In the genomic region with DNA sequence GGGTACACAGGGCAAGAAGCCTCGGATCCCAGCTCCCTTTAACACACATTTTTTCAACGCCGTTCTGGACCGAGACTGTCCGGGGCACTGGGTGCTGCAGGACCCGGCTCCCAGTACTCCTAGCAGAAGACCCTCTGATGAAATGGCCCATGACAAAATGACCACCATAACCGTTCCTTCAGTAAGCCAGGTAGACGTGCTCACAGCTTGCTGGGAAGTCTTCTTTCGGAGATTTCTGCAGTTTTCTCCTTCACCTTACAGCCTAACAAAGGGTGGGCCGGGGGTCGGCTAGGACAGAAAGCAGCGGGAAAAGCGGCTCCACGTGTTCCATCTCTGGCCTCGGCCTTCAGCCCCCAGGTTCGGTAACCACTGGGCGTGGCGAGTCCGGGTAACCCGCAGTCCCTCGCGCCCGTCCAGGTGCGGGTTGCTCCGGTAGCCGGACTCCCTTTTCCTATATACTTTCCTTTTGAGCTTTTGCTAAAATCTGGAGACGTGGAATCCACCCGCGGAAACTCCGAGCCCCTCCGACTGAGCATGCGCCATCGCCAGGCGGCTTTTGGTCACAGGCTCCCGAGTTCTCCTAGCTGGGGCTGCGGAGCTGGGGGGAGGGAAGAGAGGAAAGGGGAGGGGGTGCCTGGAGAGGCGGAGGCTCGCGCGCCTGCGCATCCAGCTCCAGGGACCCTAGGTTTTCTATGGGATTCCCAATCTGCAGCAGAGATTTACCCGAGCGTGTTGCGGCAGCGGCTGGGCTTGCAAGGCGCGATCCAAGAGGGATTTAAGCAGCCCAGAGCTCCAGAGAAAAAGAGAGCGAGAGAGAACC, we compare ENCODE assay signal across 8 cellular contexts. TPM values are rescaled to one million over a fixed set of nuclear protein-coding genes. Genes with fewer than 3 reads are reported as not detected.
DNase-seq lines count a peak whose midpoint lies in the region; ATAC-seq and TF ChIP-seq lines count a peak whose summit lies in the region.

A gene (plus strand): TSS at position 704 of the 820 bp plus-strand sequence. CDS start 51,379 bp downstream, outside the sequence.

- peak; percentile 74 for ATAC-seq in left lobe of liver
- no peak for ATAC-seq in activated naive CD4-positive, alpha-beta T cell treated with anti-CD3 and anti-CD28 coated beads, Interleukin-2, amount 50 U/mL, for 72 hours
- ATAC-seq in HG03280 (IDR thresholded peaks at IDR 0.05; ENCODE audit: unreplicated experiment), result no peak

- peak within 1 kb of the TSS; percentile 73 for H3K4me3 ChIP-seq in coronary artery

- H3K9me3 Mint-ChIP-seq in activated naive CD4-positive, alpha-beta T cell treated with anti-CD3 and anti-CD28 coated beads, Interleukin-2, amount 50 U/mL, for 72 hours, result peaks cover 6 to 16% of the 10 kb centered on the region in 2 donors
- no peaks in the 10 kb centered on the region for H3K9me3 Mint-ChIP-seq in activated naive CD4-positive, alpha-beta T cell treated with anti-CD3 and anti-CD28 coated beads for 36 hours

- H3K27ac Mint-ChIP-seq in activated naive CD4-positive, alpha-beta T cell treated with anti-CD3 and anti-CD28 coated beads, Interleukin-2, amount 50 U/mL, for 72 hours, result no peak within 1 kb of the TSS
- no peak within 1 kb of the TSS for H3K27ac Mint-ChIP-seq in activated naive CD4-positive, alpha-beta T cell treated with anti-CD3 and anti-CD28 coated beads for 36 hours

- H3K27me3 Mint-ChIP-seq in activated naive CD4-positive, alpha-beta T cell treated with anti-CD3 and anti-CD28 coated beads for 36 hours (ENCODE audit: low read depth), result peaks cover 56% of the 10 kb centered on the region

- H3K4me3 Mint-ChIP-seq in activated naive CD4-positive, alpha-beta T cell treated with anti-CD3 and anti-CD28 coated beads for 36 hours, result no peak within 1 kb of the TSS

- POLR2A ChIA-PET in GM10248 (lab: Yijun Ruan, JAX), result interaction anchor here (0.6 kb wide), 2 partner anchors 67 to 325 kb away, joined by 3 read pairs; no protein-coding TSS in a partner anchor

- H3K27ac ChIP-seq in coronary artery, result peak within 1 kb of the TSS in 1 of 2 donors; percentile 57

- intact Hi-C loops in activated naive CD4-positive, alpha-beta T cell treated with anti-CD3 and anti-CD28 coated beads for 36 hours (cut with micrococcal nuclease), result no loop called here

- CTCF ChIA-PET in GM10248 (lab: Yijun Ruan, JAX), result interaction anchor here (0.7 kb wide), 1 partner anchor 231 kb away, joined by 3 read pairs; no protein-coding TSS in a partner anchor
- CTCF ChIA-PET in activated naive CD4-positive, alpha-beta T cell treated with anti-CD3 and anti-CD28 coated beads for 36 hours (lab: Charles Lee), result interaction anchor here (0.7 kb wide), 1 partner anchor 209 kb away, joined by 3 read pairs; no protein-coding TSS in a partner anchor

- TF ChIP-seq CTCF in GM10248 (IDR thresholded peaks at IDR 0.05; ENCODE audit: control extremely low read depth, extremely low read depth, low read depth, missing control alignments) (no peak), coronary artery (IDR thresholded peaks at IDR 0.05) (no peak)

- DNase-seq in GM10248 (ENCODE audit: extremely low spot score) (peak; percentile 26), NCI-H345 treated with DMSO at 0.1 percent for 48 hours (lab: John Stamatoyannopoulos, UW; ENCODE audit: unreplicated experiment) (peak; percentile 90), coronary artery (ENCODE audit: low spot score) (no peak), left lobe of liver (ENCODE audit: low spot score) (peak; percentile 96), stromal cell of bone marrow (ENCODE audit: low read depth) (peak; percentile 54)
- no peak for DNase-seq in activated naive CD4-positive, alpha-beta T cell treated with anti-CD3 and anti-CD28 coated beads, Interleukin-2, amount 50 U/mL, for 72 hours (ENCODE audit: low spot score in 2 of 2)
- DNase-seq in activated naive CD4-positive, alpha-beta T cell treated with anti-CD3 and anti-CD28 coated beads for 36 hours, result no peak

- H3K36me3 Mint-ChIP-seq in activated naive CD4-positive, alpha-beta T cell treated with anti-CD3 and anti-CD28 coated beads, Interleukin-2, amount 50 U/mL, for 72 hours, result peaks cover 12 to 20% of the 10 kb centered on the region in 2 donors
- H3K36me3 Mint-ChIP-seq in activated naive CD4-positive, alpha-beta T cell treated with anti-CD3 and anti-CD28 coated beads for 36 hours (ENCODE audit: low read depth), result no peaks in the 10 kb centered on the region

- peaks cover 4% of the 10 kb centered on the region for H3K4me1 Mint-ChIP-seq in activated naive CD4-positive, alpha-beta T cell treated with anti-CD3 and anti-CD28 coated beads for 36 hours (ENCODE audit: low read depth)

RNA-seq across cellular contexts. Expression of the gene that starts here (rescaled TPM):
- 11.9 TPM for total RNA-seq in left lobe of liver
- total RNA-seq in activated naive CD4-positive, alpha-beta T cell treated with anti-CD3 and anti-CD28 coated beads, Interleukin-2, amount 50 U/mL, for 72 hours, result not detected
- total RNA-seq in activated naive CD4-positive, alpha-beta T cell treated with anti-CD3 and anti-CD28 coated beads for 36 hours, result not detected

Comparison
In these comparisons a context has a peak if more than half of its experiments do, and no peak if none do; other contexts are left out.
1. RNA of the gene that starts here (total RNA-seq): 11.9 TPM in left lobe of liver (single experiment); not detected in activated naive CD4-positive, alpha-beta T cell treated with anti-CD3 and anti-CD28 coated beads, Interleukin-2, amount 50 U/mL, for 72 hours and not detected in activated naive CD4-positive, alpha-beta T cell treated with anti-CD3 and anti-CD28 coated beads for 36 hours; every median in the first group is over 10 times any median in the second.
2. DNase-seq: peak in GM10248 (single experiment), NCI-H345 treated with DMSO at 0.1 percent for 48 hours (single experiment), left lobe of liver (single experiment) and stromal cell of bone marrow (single experiment); none in coronary artery (single experiment), activated naive CD4-positive, alpha-beta T cell treated with anti-CD3 and anti-CD28 coated beads, Interleukin-2, amount 50 U/mL, for 72 hours (0 of 2) and activated naive CD4-positive, alpha-beta T cell treated with anti-CD3 and anti-CD28 coated beads for 36 hours (single experiment).